ENCODE assay signal across 1 cellular context in genomic region chr16:88372522-88372921, GRCh38.
TF ChIP-seq lines count a peak whose summit lies in the region.

No MANE protein-coding gene starts in this region.

TF ChIP-seq in HepG2, 621 proteins besides CTCF, POLR2A, EP300 and RAD21 (continued from another document):
- TF ChIP-seq ZBTB40 (IDR thresholded peaks at IDR 0.05): peak; percentile 30; the same call in 1 of the 2 replicates
- TF ChIP-seq ZBTB40 (CRISPR knock-in tag; IDR thresholded peaks at IDR 0.05): no peak
- peak; percentile 97 for TF ChIP-seq CREB1 (IDR thresholded peaks at IDR 0.05)
- no peak for TF ChIP-seq CREB1 (CRISPR knock-in tag; IDR thresholded peaks at IDR 0.05)
- peak; percentile 81; the same call in 1 of the 2 replicates for TF ChIP-seq ATM (IDR thresholded peaks at IDR 0.05; ENCODE audit: borderline replicate concordance)
- peak; percentile 93; the same call in 1 of the 2 replicates for TF ChIP-seq SOX6 (IDR thresholded peaks at IDR 0.05)
- TF ChIP-seq SOX6 (CRISPR knock-in tag; IDR thresholded peaks at IDR 0.05): no peak
- no peak for TF ChIP-seq ZNF703 (CRISPR knock-in tag; IDR thresholded peaks at IDR 0.05; ENCODE audit: borderline replicate concordance)
- no peak for TF ChIP-seq ZNF329 (CRISPR knock-in tag; IDR thresholded peaks at IDR 0.05; ENCODE audit: low read depth)
- peak; percentile 90; the same call in 1 of the 2 replicates for TF ChIP-seq ARNT (IDR thresholded peaks at IDR 0.05)
- peak; percentile 72 for TF ChIP-seq FOXA1 (IDR thresholded peaks at IDR 0.05)
- no peak for TF ChIP-seq FOXA1 (CRISPR knock-in tag; IDR thresholded peaks at IDR 0.05)
- TF ChIP-seq ZNF34 (CRISPR knock-in tag; IDR thresholded peaks at IDR 0.05; ENCODE audit: borderline replicate concordance): no peak
- TF ChIP-seq ZSCAN31 (CRISPR knock-in tag; IDR thresholded peaks at IDR 0.05; ENCODE audit: low read depth): no peak
- peak; percentile 57 for TF ChIP-seq ATF7 (IDR thresholded peaks at IDR 0.05)
- no peak for TF ChIP-seq ATF7 (CRISPR knock-in tag; IDR thresholded peaks at IDR 0.05)
